1 cellular context compared by ENCODE assay signal in genomic region chr1:177915641-177916040, GRCh38.
TF ChIP-seq lines count a peak whose summit lies in the region.

No MANE protein-coding gene starts in this region.

TF ChIP-seq in IMR-90, 13 proteins besides CTCF, POLR2A, EP300 and RAD21:
- TF ChIP-seq MAZ (IDR thresholded peaks at IDR 0.05; ENCODE audit: borderline replicate concordance, low read depth, low read length) (no peak), RCOR1 (IDR thresholded peaks at IDR 0.05; ENCODE audit: insufficient replicate concordance, low read length) (no peak)
